In genomic region chr12:55728932-55729591, GRCh38 we compare ENCODE assay signal across 8 cellular contexts. TPM values are rescaled to one million over a fixed set of nuclear protein-coding genes. Genes with fewer than 3 reads are reported as not detected.
DNase-seq lines count a peak whose midpoint lies in the region; ATAC-seq and TF ChIP-seq lines count a peak whose summit lies in the region.

Gene CD63 (minus strand): TSS chr12:55729009. CDS start chr12:55728341, 668 bp downstream.

- CTCF ChIA-PET in Caco-2 (lab: Charles Lee) = interaction anchor here (0.5 to 3.6 kb wide), 8 partner anchors 9 to 311 kb away, joined by 3 to 32 read pairs (median 4); partner anchors contain the start of genes OR6C2, ORMDL2, RDH5 and SARNP

- peak within 1 kb of the TSS; percentile 93 for H3K27ac Mint-ChIP-seq in Caco-2 (ENCODE audit: unreplicated experiment)
- peak within 1 kb of the TSS; percentile 82 to 95 for H3K27ac Mint-ChIP-seq in natural killer cell
- H3K27ac Mint-ChIP-seq in stimulated activated naive CD8-positive, alpha-beta T cell treated with anti-CD3 and anti-CD28 coated beads, Interleukin-15, amount 100 ng/mL, for 72 hours = peak within 1 kb of the TSS; percentile 83 to 93

- TF ChIP-seq CTCF in Caco-2 (IDR thresholded peaks at IDR 0.05; ENCODE audit: insufficient read depth in 1 of 2, low read depth in 1 of 2, low read length in 1 of 2, severe bottlenecking in 1 of 2, unreplicated experiment in 1 of 2) (no peak), Peyer's patch (IDR thresholded peaks at IDR 0.05) (no peak), natural killer cell (IDR thresholded peaks at IDR 0.05) (no peak)

- peak within 1 kb of the TSS; percentile 94 to 99 (median 98) for H3K27ac ChIP-seq in Peyer's patch

- BruUV-seq in Caco-2 (replicated peaks; lab: Mats Ljungman, UMichigan) = TSS peak; percentile 72

- H3K9me3 ChIP-seq in Caco-2 = no peaks in the 10 kb centered on the region
- no peaks in the 10 kb centered on the region for H3K9me3 ChIP-seq in Peyer's patch

- intact Hi-C loops in Caco-2 (cut with micrococcal nuclease; ENCODE audit: unreplicated experiment) (no loop called here), natural killer cell (cut with micrococcal nuclease) (loop anchor here (5.0 kb wide), 1 partner anchor 203 kb away; the partner anchor contains the start of gene DGKA)

- peaks cover 14% of the 10 kb centered on the region for H3K4me1 Mint-ChIP-seq in Caco-2 (ENCODE audit: low read depth, unreplicated experiment)
- H3K4me1 Mint-ChIP-seq in natural killer cell = peaks cover 43 to 66% of the 10 kb centered on the region in 2 donors
- H3K4me1 Mint-ChIP-seq in stimulated activated naive CD8-positive, alpha-beta T cell treated with anti-CD3 and anti-CD28 coated beads, Interleukin-15, amount 100 ng/mL, for 72 hours = peaks cover 65% of the 10 kb centered on the region

- H3K36me3 ChIP-seq in Caco-2 (ENCODE audit: control insufficient read depth, insufficient read depth, low read length) (peaks cover 4% of the 10 kb centered on the region), Peyer's patch (peaks cover 0 to 29% (median 0%) of the 10 kb centered on the region in 3 donors)

- H3K4me3 Mint-ChIP-seq in Caco-2 (ENCODE audit: unreplicated experiment) (peak within 1 kb of the TSS; percentile 90), natural killer cell (peak within 1 kb of the TSS; percentile 88)
- peak within 1 kb of the TSS; percentile 89 to 95 for H3K4me3 Mint-ChIP-seq in stimulated activated naive CD8-positive, alpha-beta T cell treated with anti-CD3 and anti-CD28 coated beads, Interleukin-15, amount 100 ng/mL, for 72 hours

- peak; percentile 57 for ATAC-seq in GM19438 (IDR thresholded peaks at IDR 0.05; ENCODE audit: low read depth, unreplicated experiment)
- ATAC-seq in HG03558 (IDR thresholded peaks at IDR 0.05; ENCODE audit: extremely low read depth, unreplicated experiment) = peak; percentile 46
- ATAC-seq in natural killer cell = peak; percentile 66 to 78 (median 67)
- ATAC-seq in stimulated activated naive CD8-positive, alpha-beta T cell treated with anti-CD3 and anti-CD28 coated beads, Interleukin-15, amount 100 ng/mL, for 72 hours = peak; percentile 83

- TF ChIP-seq POLR2A in Peyer's patch (IDR thresholded peaks at IDR 0.05) = peak; percentile 46 to 76

- peak; percentile 81 to 86 for DNase-seq in Caco-2
- peak; percentile 83 to 94 (median 92) for DNase-seq in Peyer's patch
- DNase-seq in activated T-helper 9 cell treated with anti-CD3 and anti-CD28 coated beads, Interleukin-2, amount 50 U/mL, for 16 hours (ENCODE audit: low read depth) = peak; percentile 61
- DNase-seq in fibroblast of peridontal ligament (ENCODE audit: extremely low read depth) = peak; percentile 85
- peak; percentile 71 for DNase-seq in natural killer cell
- peak; percentile 76 to 87 for DNase-seq in stimulated activated naive CD8-positive, alpha-beta T cell treated with anti-CD3 and anti-CD28 coated beads, Interleukin-15, amount 100 ng/mL, for 72 hours

- peaks cover 17% of the 10 kb centered on the region for H3K4me1 ChIP-seq in Caco-2
- peaks cover 3 to 50% (median 18%) of the 10 kb centered on the region in 4 donors for H3K4me1 ChIP-seq in Peyer's patch

- no peaks in the 10 kb centered on the region for H3K9me3 Mint-ChIP-seq in Caco-2 (ENCODE audit: unreplicated experiment)
- no peaks in the 10 kb centered on the region for H3K9me3 Mint-ChIP-seq in natural killer cell
- no peaks in the 10 kb centered on the region for H3K9me3 Mint-ChIP-seq in stimulated activated naive CD8-positive, alpha-beta T cell treated with anti-CD3 and anti-CD28 coated beads, Interleukin-15, amount 100 ng/mL, for 72 hours

- no peaks in the 10 kb centered on the region for H3K27me3 ChIP-seq in Caco-2 (replicated peaks; ENCODE audit: control insufficient read depth, insufficient read depth, low read length)
- no peaks in the 10 kb centered on the region for H3K27me3 ChIP-seq in Peyer's patch

- H3K4me3 ChIP-seq in Caco-2 (ENCODE audit: low read depth, low read length) (peak within 1 kb of the TSS; percentile 90), Peyer's patch (peak within 1 kb of the TSS; percentile 89 to 96 (median 94))

- H3K27me3 Mint-ChIP-seq in Caco-2 (ENCODE audit: insufficient read depth, unreplicated experiment) (no peaks in the 10 kb centered on the region), natural killer cell (ENCODE audit: low read depth in 2 of 2) (no peaks in the 10 kb centered on the region)
- H3K27me3 Mint-ChIP-seq in stimulated activated naive CD8-positive, alpha-beta T cell treated with anti-CD3 and anti-CD28 coated beads, Interleukin-15, amount 100 ng/mL, for 72 hours = no peaks in the 10 kb centered on the region

- POLR2A ChIA-PET in Caco-2 (lab: Charles Lee) = interaction anchor here (0.6 to 1.8 kb wide), 10 partner anchors 8 to 1449 kb away, joined by 3 to 14 read pairs (median 3); partner anchors contain the start of genes CBX5, ORMDL2, RDH5 and SARNP

- H3K36me3 Mint-ChIP-seq in Caco-2 (ENCODE audit: insufficient read depth, unreplicated experiment) = peaks cover 45% of the 10 kb centered on the region
- H3K36me3 Mint-ChIP-seq in natural killer cell = peaks cover 10% of the 10 kb centered on the region

RNA-seq across cellular contexts. Expression of gene CD63, which starts in this region (rescaled TPM):
- total RNA-seq in Caco-2 (2022) = 947 and 983 TPM in 2 replicates
- 100 to 1,000 TPM; 139 to 433 (median 351) TPM for total RNA-seq in Peyer's patch
- total RNA-seq in natural killer cell = 100 to 1,000 TPM; 296 to 441 (median 319) TPM

Comparison
In these comparisons a context has a peak if more than half of its experiments do, and no peak if none do; other contexts are left out.
1. Peak in every context shown above with its lines: DNase-seq, ATAC-seq, H3K4me3 ChIP-seq and H3K27ac ChIP-seq.